21 cellular contexts compared by ENCODE assay signal in the genomic region with DNA sequence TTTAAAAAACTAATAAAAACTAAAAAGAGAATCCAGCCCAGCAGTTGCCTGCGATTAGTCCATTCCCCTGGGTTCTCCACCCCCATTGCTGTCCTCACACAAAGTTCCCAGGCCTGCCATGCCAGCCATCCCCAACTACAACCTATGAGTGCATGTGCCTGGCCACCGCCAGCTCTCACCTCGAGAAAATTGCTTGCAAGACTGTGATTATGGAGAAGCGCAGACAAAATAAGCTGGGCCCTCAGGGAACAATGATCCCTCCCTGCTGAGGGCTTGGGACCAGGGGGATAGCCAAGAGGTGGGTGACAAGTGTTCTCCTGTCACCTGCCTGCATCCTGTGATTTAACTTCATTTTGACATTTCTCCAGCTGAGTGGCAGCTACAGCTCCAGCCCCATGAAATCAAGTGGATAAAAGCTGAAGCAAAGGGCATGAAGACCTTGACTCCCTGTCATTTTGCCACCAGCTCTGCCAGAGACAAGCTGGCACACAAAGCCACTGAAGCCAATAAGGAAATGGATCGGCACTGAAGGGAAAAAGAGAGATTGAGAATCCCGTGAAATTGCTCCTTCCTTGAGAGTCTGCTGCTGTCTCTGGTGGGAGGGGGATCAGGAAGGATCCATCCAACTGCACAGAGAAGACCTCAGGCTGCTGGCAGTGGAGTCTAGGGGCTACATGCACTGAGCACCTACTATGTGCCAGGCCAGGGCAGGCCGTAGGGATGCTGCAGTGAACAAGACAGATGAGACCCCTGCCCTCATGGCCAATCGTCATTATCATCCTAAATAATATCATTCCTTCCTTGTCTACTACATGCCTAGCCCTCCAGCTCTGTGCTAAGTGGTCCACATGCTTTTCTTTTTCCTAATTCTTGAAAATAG. TPM values are rescaled to one million over a fixed set of nuclear protein-coding genes. Genes with fewer than 3 reads are reported as not detected.
A peak's percentile ranks its signal among the peaks of the same experiment; 100 is the strongest.
DNase-seq lines count a peak whose midpoint lies in the region; ATAC-seq and TF ChIP-seq lines count a peak whose summit lies in the region.
"Had no signal": no experiment of that assay in that cellular context is flagged by ENCODE, and none has a peak within 500 bp of the region (broad histone marks: within the 10 kb centered on the region; RNA-seq: fewer than 3 reads in every experiment).

No MANE protein-coding gene starts in this region.

- H3K4me3 ChIP-seq in body of pancreas (no peak overlapping the region), osteoblast (ENCODE audit: insufficient read depth, low read length) (no peak overlapping the region), trophoblast cell (ENCODE audit: low read depth, low read length) (no peak overlapping the region)
- H3K4me3 ChIP-seq: BLaER1 had no signal

- H3K36me3 ChIP-seq in body of pancreas (replicated peaks in 1 of 2; ENCODE audit: insufficient read depth in 1 of 2, low read depth in 2 of 2): no peaks in the 10 kb centered on the region
- no peaks in the 10 kb centered on the region for H3K36me3 ChIP-seq in osteoblast (ENCODE audit: insufficient read depth, low read length)
- H3K36me3 ChIP-seq in trophoblast cell (ENCODE audit: control insufficient read depth in 1 of 2, insufficient read depth in 2 of 2, low read length in 2 of 2): no peaks in the 10 kb centered on the region
- H3K36me3 ChIP-seq: BLaER1 had no signal

- WGBS in body of pancreas, 2 donors: 42 to 46% methylated on average over 8 of the region's 8 CpGs
- no CpG with 5 or more reads among the region's 8 CpGs for WGBS in trophoblast cell (ENCODE audit: extremely low coverage, insufficient coverage, insufficient read length)

- no peaks in the 10 kb centered on the region for H3K9me3 ChIP-seq in body of pancreas
- H3K9me3 ChIP-seq in osteoblast (ENCODE audit: low read depth, low read length): no peaks in the 10 kb centered on the region
- peaks cover 24% of the 10 kb centered on the region for H3K9me3 ChIP-seq in trophoblast cell (ENCODE audit: insufficient read depth, low read depth, low read length)

- H4K12ac ChIP-seq in trophoblast cell (ENCODE audit: low read depth, low read length): no peak overlapping the region

- H4K91ac ChIP-seq in trophoblast cell (ENCODE audit: low read depth, low read length): no peak overlapping the region

- no peak overlapping the region for H3K4ac ChIP-seq in trophoblast cell (ENCODE audit: low read depth, low read length)

- intact Hi-C loops in body of pancreas (cut with DNase I): no loop called here

- peaks cover 30% of the 10 kb centered on the region for H3K4me1 ChIP-seq in body of pancreas
- no peaks in the 10 kb centered on the region for H3K4me1 ChIP-seq in osteoblast (ENCODE audit: insufficient read depth, low read length)
- peaks cover 0 to 8% of the 10 kb centered on the region in 2 experiments for H3K4me1 ChIP-seq in trophoblast cell (ENCODE audit: control insufficient read depth in 1 of 2, insufficient read depth in 2 of 2, low read length in 2 of 2)

- H2AK5ac ChIP-seq in trophoblast cell (ENCODE audit: low read length): no peak overlapping the region

- H3K9ac ChIP-seq in trophoblast cell (ENCODE audit: low read length): no peak overlapping the region
- H3K9ac ChIP-seq: BLaER1 had no signal

- H2AFZ ChIP-seq in osteoblast (ENCODE audit: low read length) (no peak overlapping the region), trophoblast cell (ENCODE audit: insufficient read depth, low read length, poor library complexity) (no peak overlapping the region)

- H4K8ac ChIP-seq in trophoblast cell (ENCODE audit: low read depth, low read length): no peak overlapping the region

- H3K79me2 ChIP-seq in osteoblast (ENCODE audit: insufficient read depth, low read length) (no peaks in the 10 kb centered on the region), trophoblast cell (ENCODE audit: control insufficient read depth, insufficient read depth, low read length, poor library complexity) (no peaks in the 10 kb centered on the region)

- H3K79me1 ChIP-seq in trophoblast cell (ENCODE audit: low read length): no peaks in the 10 kb centered on the region

- no peak overlapping the region for H3K23ac ChIP-seq in trophoblast cell (ENCODE audit: low read length)

- H3K14ac ChIP-seq in trophoblast cell (ENCODE audit: low read length): no peak overlapping the region

- no peak overlapping the region for H2BK12ac ChIP-seq in trophoblast cell (ENCODE audit: low read length)

- H4K20me1 ChIP-seq in osteoblast (ENCODE audit: insufficient read depth, low read length): no peaks in the 10 kb centered on the region
- H4K20me1 ChIP-seq: BLaER1 had no signal

- DNase-seq in NCI-H2227 (lab: John Stamatoyannopoulos, UW; ENCODE audit: unreplicated experiment) (peak; percentile 45), NCI-H2227 treated with DMSO at 0.1 percent for 48 hours (lab: John Stamatoyannopoulos, UW) (peak; percentile 38), body of pancreas (peak; percentile 41 to 72 (median 63)), osteoblast (ENCODE audit: insufficient read length, low spot score, missing footprints) (peak; percentile 55), trophoblast cell (no peak), T1000 (lab: John Stamatoyannopoulos, UW) (no peak)
- no peak for DNase-seq in activated CD4-positive, alpha-beta T cell treated with anti-CD3 and anti-CD28 coated beads for 4 hours
- DNase-seq: CD4-positive, alpha-beta T cell; COR-L47; DMS79; Karpas-422; MV-4-11; NCI-H187 treated with DMSO at 0.1 percent for 48 hours; NCI-H2107; NCI-H510A; NK-92 treated with Interleukin-12 subunit alpha and Interleukin-12 subunit beta, amount 100 ng/mL, for 24 hours had no signal

- H3K18ac ChIP-seq in trophoblast cell (ENCODE audit: low read length): no peak overlapping the region

- ATAC-seq in body of pancreas (no peak), HG03439 (IDR thresholded peaks at IDR 0.05; ENCODE audit: unreplicated experiment) (no peak)
- ATAC-seq: Panc1 had no signal

- no peak for TF ChIP-seq POLR2A in body of pancreas (IDR thresholded peaks at IDR 0.05)

- no peak overlapping the region for H2BK5ac ChIP-seq in trophoblast cell (ENCODE audit: low read depth, low read length, poor library complexity)

- TF ChIP-seq CTCF in body of pancreas (IDR thresholded peaks at IDR 0.05) (no peak), osteoblast (IDR thresholded peaks at IDR 0.05; ENCODE audit: extremely low read depth, low read depth, low read length) (no peak)

- H3K27me3 ChIP-seq in body of pancreas: no peaks in the 10 kb centered on the region
- H3K27me3 ChIP-seq in osteoblast (ENCODE audit: insufficient read depth, low read length): peaks cover 59% of the 10 kb centered on the region
- no peaks in the 10 kb centered on the region for H3K27me3 ChIP-seq in trophoblast cell (ENCODE audit: insufficient read depth, low read length)

- no peak overlapping the region for H2BK120ac ChIP-seq in trophoblast cell (ENCODE audit: insufficient read depth, low read length, poor library complexity)

- H3K4me2 ChIP-seq in osteoblast (ENCODE audit: insufficient read depth, low read length): no peak overlapping the region
- no peak overlapping the region for H3K4me2 ChIP-seq in trophoblast cell (ENCODE audit: low read length)
- H3K4me2 ChIP-seq: BLaER1 had no signal

- H3K27ac ChIP-seq in body of pancreas: peak overlapping the region; percentile 54 to 85 (median 68)
- no peak overlapping the region for H3K27ac ChIP-seq in osteoblast (ENCODE audit: low read depth, low read length)
- no peak overlapping the region for H3K27ac ChIP-seq in trophoblast cell (ENCODE audit: low read depth, low read length)
- H3K27ac ChIP-seq: BLaER1 had no signal

RNA-seq across cellular contexts. Expression of a gene that starts 40.7 kb away (rescaled TPM):
- total RNA-seq in body of pancreas: under 1 TPM in 1 of 2 donors, not detected in 1; 0.33 TPM
- under 0.01 TPM in 1 of 2 replicates, not detected in the other for total RNA-seq in osteoblast
- polyA plus RNA-seq in trophoblast cell (2013): 0.04 and 0.10 TPM in 2 replicates
- total RNA-seq: M059J had no signal
- polyA plus RNA-seq: IgD-negative memory B cell had no signal

Comparison
In these comparisons a context has a peak if more than half of its experiments do, and no peak if none do; other contexts are left out.
1. DNase-seq: peak in NCI-H2227 (single experiment), NCI-H2227 treated with DMSO at 0.1 percent for 48 hours (single experiment), body of pancreas (4 of 4) and osteoblast (single experiment); none in trophoblast cell (0 of 2), activated CD4-positive, alpha-beta T cell treated with anti-CD3 and anti-CD28 coated beads for 4 hours (0 of 2) and T1000 (single experiment).
2. H3K27ac ChIP-seq: peak in body of pancreas (4 of 4); none in osteoblast (single experiment) and trophoblast cell (single experiment).